Comparison of ENCODE assay signal across 9 cellular contexts in genomic region chr7:121872831-121873764, GRCh38. TPM values are rescaled to one million over a fixed set of nuclear protein-coding genes. Genes with fewer than 3 reads are reported as not detected.
DNase-seq lines count a peak whose midpoint lies in the region; ATAC-seq, FAIRE-seq and TF ChIP-seq lines count a peak whose summit lies in the region.
"Had no signal": no experiment of that assay in that cellular context is flagged by ENCODE, and none has a peak within 500 bp of the region (broad histone marks: within the 10 kb centered on the region; RNA-seq: fewer than 3 reads in every experiment).

PTPRZ1 (plus strand) TSS chr7:121873161; CDS start chr7:121873500, 339 bp downstream.

- peaks cover 0 to 5% of the 10 kb centered on the region in 2 donors for H3K9me3 Mint-ChIP-seq in effector memory CD8-positive, alpha-beta T cell

- H3K27ac ChIP-seq in coronary artery (peak within 1 kb of the TSS; percentile 20 to 58), left lung (no peak within 1 kb of the TSS), subcutaneous abdominal adipose tissue (ENCODE audit: low read depth, low read length) (no peak within 1 kb of the TSS)

- H3K27me3 ChIP-seq in left lung (peaks cover 28 to 49% of the 10 kb centered on the region in 2 donors), subcutaneous abdominal adipose tissue (ENCODE audit: control insufficient read depth in 5 of 5, insufficient read depth in 4 of 5, low read length in 5 of 5) (peaks cover 0 to 9% (median 6%) of the 10 kb centered on the region in 5 donors)

- peaks cover 23 to 35% of the 10 kb centered on the region in 2 donors for H3K27me3 Mint-ChIP-seq in effector memory CD8-positive, alpha-beta T cell

- no peaks in the 10 kb centered on the region for H3K4me1 Mint-ChIP-seq in effector memory CD8-positive, alpha-beta T cell (ENCODE audit: low read depth in 2 of 2)

- peak within 1 kb of the TSS; percentile 81 for H3K4me3 ChIP-seq in coronary artery
- H3K4me3 ChIP-seq in left lung: peak within 1 kb of the TSS; percentile 27 to 35
- H3K4me3 ChIP-seq in subcutaneous abdominal adipose tissue (ENCODE audit: low read depth in 1 of 5, low read length in 5 of 5): peak within 1 kb of the TSS; percentile 61 to 76 (median 67)

- H3K4me1 ChIP-seq in left lung (no peaks in the 10 kb centered on the region), subcutaneous abdominal adipose tissue (ENCODE audit: control insufficient read depth in 5 of 5, insufficient read depth in 5 of 5, low read length in 5 of 5) (peaks cover 0 to 22% (median 19%) of the 10 kb centered on the region in 5 donors)

- no peaks in the 10 kb centered on the region for H3K36me3 ChIP-seq in left lung
- H3K36me3 ChIP-seq in subcutaneous abdominal adipose tissue (ENCODE audit: control insufficient read depth in 5 of 5, insufficient read depth in 5 of 5, low read length in 5 of 5): no peaks in the 10 kb centered on the region

- peak within 1 kb of the TSS in 1 of 2 donors; percentile 3 for H3K4me3 Mint-ChIP-seq in effector memory CD8-positive, alpha-beta T cell

- intact Hi-C loops in left lung (cut with DNase I): no loop called here

- H3K9me3 ChIP-seq in left lung: no peaks in the 10 kb centered on the region
- no peaks in the 10 kb centered on the region for H3K9me3 ChIP-seq in subcutaneous abdominal adipose tissue (ENCODE audit: control insufficient read depth in 5 of 5, low read length in 5 of 5)

- ATAC-seq in left lung: peak; percentile 92
- ATAC-seq in effector memory CD8-positive, alpha-beta T cell (replicated peaks): no peak

- no peaks in the 10 kb centered on the region for H3K36me3 Mint-ChIP-seq in effector memory CD8-positive, alpha-beta T cell (ENCODE audit: insufficient read depth)

- TF ChIP-seq CTCF in coronary artery (IDR thresholded peaks at IDR 0.05) (no peak), left lung (IDR thresholded peaks at IDR 0.05) (no peak)

- TF ChIP-seq POLR2A in GM12891 (IDR thresholded peaks at IDR 0.05; ENCODE audit: low read depth, low read length): no peak

- DNase-seq in NCI-H2029 (lab: John Stamatoyannopoulos, UW) (peak; percentile 34), NCI-H2029 treated with DMSO at 0.1 percent for 48 hours (lab: John Stamatoyannopoulos, UW) (no peak), NCI-H2171 treated with DMSO at 0.1 percent for 48 hours (lab: John Stamatoyannopoulos, UW) (peak; percentile 9), coronary artery (ENCODE audit: low spot score) (no peak), left lung (peak; percentile 34 to 78), GM12891 (ENCODE audit: insufficient read length, low spot score) (no peak)
- no peak for DNase-seq in effector memory CD8-positive, alpha-beta T cell

- peak within 1 kb of the TSS in 4 of 5 donors; percentile 17 to 42 (median 22) for H3K9ac ChIP-seq in subcutaneous abdominal adipose tissue (ENCODE audit: low read length in 5 of 5)

- H3K27ac Mint-ChIP-seq in effector memory CD8-positive, alpha-beta T cell: no peak within 1 kb of the TSS

- no peak for FAIRE-seq in GM12891 (lab: Jason Lieb, UNC)
- FAIRE-seq: TTC549 had no signal

TF ChIP-seq in GM12891, 5 proteins besides CTCF, POLR2A, EP300 and RAD21:
- TF ChIP-seq PAX5 (IDR thresholded peaks at IDR 0.05; ENCODE audit: insufficient read depth, low read length, severe bottlenecking): no peak
- TF ChIP-seq POLR2AphosphoS5 (IDR thresholded peaks at IDR 0.05; ENCODE audit: low read depth, low read length): no peak
- TF ChIP-seq TAF1 (IDR thresholded peaks at IDR 0.05; ENCODE audit: low read depth, low read length): no peak
- no peak for TF ChIP-seq POU2F2 (IDR thresholded peaks at IDR 0.05; ENCODE audit: low read depth, low read length)
- no peak for TF ChIP-seq SPI1 (IDR thresholded peaks at IDR 0.05; ENCODE audit: low read depth, low read length)
TF ChIP-seq in GM12891: peak in this region for 0.

RNA-seq across cellular contexts. Expression of gene PTPRZ1, which starts in this region (rescaled TPM):
- under 1 TPM; 0.55 to 0.84 TPM for total RNA-seq in left lung
- not detected for polyA plus RNA-seq in GM12891 (2012; ENCODE audit: low read depth, missing spikeins)

Comparison
In these comparisons a context has a peak if more than half of its experiments do, and no peak if none do; other contexts are left out.
1. DNase-seq: peak in NCI-H2029 (single experiment) and NCI-H2171 treated with DMSO at 0.1 percent for 48 hours (single experiment); none in NCI-H2029 treated with DMSO at 0.1 percent for 48 hours (single experiment), coronary artery (single experiment), GM12891 (single experiment) and effector memory CD8-positive, alpha-beta T cell (0 of 3).
2. Peak in DNase-seq, ATAC-seq and H3K4me3 ChIP-seq in left lung; RNA of the gene not detected or under 1 TPM.
3. H3K27ac ChIP-seq: peak in coronary artery (2 of 2); none in left lung (0 of 2) and subcutaneous abdominal adipose tissue (single experiment).
4. H3K4me3 ChIP-seq: peak in every context shown above with its lines; median percentile 81 in coronary artery; 67 in subcutaneous abdominal adipose tissue; 31 in left lung.